In genomic region chr13:94549241-94550029, GRCh38 we compare ENCODE assay signal across 1 cellular context.
A peak's percentile ranks its signal among the peaks of the same experiment; 100 is the strongest.
TF ChIP-seq lines count a peak whose summit lies in the region.

No MANE protein-coding gene starts in this region.

TF ChIP-seq in GM12878, 131 proteins besides CTCF, POLR2A, EP300 and RAD21 (continued from another document):
- TF ChIP-seq CUX1 (IDR thresholded peaks at IDR 0.05; ENCODE audit: insufficient replicate concordance, low read depth, low read length) (no peak), RFX5 (IDR thresholded peaks at IDR 0.05; ENCODE audit: low read depth, low read length) (peak; percentile 52; the same call in 1 of the 2 replicates), POU2F2 (IDR thresholded peaks at IDR 0.05; ENCODE audit: borderline replicate concordance, low read depth, low read length) (peak; percentile 56; the same call in 2 of the 3 replicates), CREM (IDR thresholded peaks at IDR 0.05; ENCODE audit: low read depth) (0 out of 2 replicates have a peak, but pooled peaks have one; percentile 32), MEF2B (IDR thresholded peaks at IDR 0.05; ENCODE audit: partially characterized antibody, poor library complexity, severe bottlenecking) (peak; percentile 50), GATAD2B (conservative IDR thresholded peaks at IDR 0.05; ENCODE audit: low read depth) (peak; percentile 47; the same call in 1 of the 2 replicates), SUPT20H (IDR thresholded peaks at IDR 0.05; ENCODE audit: borderline replicate concordance, control insufficient read depth, low read depth, low read length) (no peak), NFXL1 (IDR thresholded peaks at IDR 0.05; ENCODE audit: borderline replicate concordance) (no peak), E2F4 (IDR thresholded peaks at IDR 0.05; ENCODE audit: low read depth, low read length) (no peak), NFIC (IDR thresholded peaks at IDR 0.05; ENCODE audit: low read depth, low read length) (peak; percentile 57; the same call in 1 of the 2 replicates), CBFB (IDR thresholded peaks at IDR 0.05; ENCODE audit: low read depth) (peak; percentile 77), TARDBP (IDR thresholded peaks at IDR 0.05; ENCODE audit: borderline replicate concordance) (peak; percentile 95), CHD1 (IDR thresholded peaks at IDR 0.05; ENCODE audit: low read depth, low read length) (no peak), IKZF2 (IDR thresholded peaks at IDR 0.05) (peak; percentile 79 to 88), SMAD1 (IDR thresholded peaks at IDR 0.05; ENCODE audit: low read depth, partially characterized antibody) (no peak), NR2F1 (conservative IDR thresholded peaks at IDR 0.05) (peak; percentile 29; the same call in 1 of the 2 replicates), TCF12 (IDR thresholded peaks at IDR 0.05; ENCODE audit: low read depth, low read length) (0 out of 2 replicates have a peak, but pooled peaks have one; percentile 8), ZBTB4 (CRISPR knock-in tag; IDR thresholded peaks at IDR 0.05) (no peak), RCOR1 (conservative IDR thresholded peaks at IDR 0.05; ENCODE audit: low read depth, low read length) (0 out of 2 replicates have a peak, but pooled peaks have one; percentile 73), KAT2A (conservative IDR thresholded peaks at IDR 0.05; ENCODE audit: control insufficient read depth, low read depth, low read length) (no peak), MEF2A (IDR thresholded peaks at IDR 0.05; ENCODE audit: insufficient read depth, low read depth, low read length) (0 out of 2 replicates have a peak, but pooled peaks have one; percentile 46), ETV6 (conservative IDR thresholded peaks at IDR 0.05 in 1 of 2, IDR thresholded peaks at IDR 0.05 in 1 of 2; ENCODE audit: borderline replicate concordance in 1 of 2, low read depth in 1 of 2) (peak in 1 of 2 experiments; percentile 49; a peak in 2 of 4 replicates), SPI1 (IDR thresholded peaks at IDR 0.05; ENCODE audit: borderline replicate concordance, insufficient read depth, low read depth, low read length) (peak; percentile 75), KDM1A (IDR thresholded peaks at IDR 0.05; ENCODE audit: borderline replicate concordance) (no peak), SREBF1 (IDR thresholded peaks at IDR 0.05; ENCODE audit: low read length) (no peak), ATF7 (IDR thresholded peaks at IDR 0.05; ENCODE audit: low read depth) (peak; percentile 25; the same call in 1 of the 2 replicates), ATF2 (IDR thresholded peaks at IDR 0.05; ENCODE audit: low read length) (no peak), LARP7 (IDR thresholded peaks at IDR 0.05) (0 out of 2 replicates have a peak, but pooled peaks have one; percentile 51), ZSCAN29 (IDR thresholded peaks at IDR 0.05) (peak; percentile 87), GABPA (IDR thresholded peaks at IDR 0.05; ENCODE audit: low read depth) (peak; percentile 48), EED (IDR thresholded peaks at IDR 0.05; ENCODE audit: low read depth) (peak; percentile 77), MAX (IDR thresholded peaks at IDR 0.05; ENCODE audit: low read depth, low read length) (no peak)
